ENCODE assay signal across 8 cellular contexts in genomic region chr4:102826890-102827673, GRCh38. TPM values are rescaled to one million over a fixed set of nuclear protein-coding genes. Genes with fewer than 3 reads are reported as not detected.
A peak's percentile ranks its signal among the peaks of the same experiment; 100 is the strongest.
DNase-seq lines count a peak whose midpoint lies in the region; ATAC-seq and TF ChIP-seq lines count a peak whose summit lies in the region.

UBE2D3 (minus strand) TSS chr4:102827551; CDS start chr4:102826508, 1,043 bp downstream.

- H3K9me3 ChIP-seq in left lung, result no peaks in the 10 kb centered on the region

- POLR2A ChIA-PET in BJ (lab: Charles Lee), result interaction anchor here (0.5 to 1.8 kb wide), 5 partner anchors 11 to 259 kb away, joined by 3 to 10 read pairs (median 3); partner anchors contain the start of gene CISD2

- H3K27me3 Mint-ChIP-seq in activated CD4-positive, alpha-beta T cell treated with anti-CD3 and anti-CD28 coated beads, Interleukin-2, amount 10 ng/mL, durations not matched to agents 24 days and 14 days, result no peaks in the 10 kb centered on the region

- H3K4me3 Mint-ChIP-seq in activated CD4-positive, alpha-beta T cell treated with anti-CD3 and anti-CD28 coated beads, Interleukin-2, amount 10 ng/mL, durations not matched to agents 24 days and 14 days, result no peak within 1 kb of the TSS

- DNase-seq in BJ (ENCODE audit: low read depth), result peak; percentile 57
- DNase-seq in GM19238 (ENCODE audit: insufficient read length, low spot score), result peak; percentile 31
- peak; percentile 56 to 90 for DNase-seq in NCI-H526 (lab: John Stamatoyannopoulos, UW)
- DNase-seq in activated CD4-positive, alpha-beta T cell treated with anti-CD3 and anti-CD28 coated beads, Interleukin-2, amount 10 ng/mL, durations not matched to agents 24 days and 14 days, result peak; percentile 98
- DNase-seq in cortex of kidney (lab: John Stamatoyannopoulos, UW), result peak; percentile 73
- peak; percentile 94 to 96 for DNase-seq in left lung
- DNase-seq in stimulated activated CD4-positive, alpha-beta T cell treated with anti-CD3 and anti-CD28 coated beads, Interleukin-2, amount 100 ng/mL, for 48 hours, result peak; percentile 93 to 95

- no peaks in the 10 kb centered on the region for H3K9me3 Mint-ChIP-seq in activated CD4-positive, alpha-beta T cell treated with anti-CD3 and anti-CD28 coated beads, Interleukin-2, amount 10 ng/mL, durations not matched to agents 24 days and 14 days

- ATAC-seq in HG03457 (IDR thresholded peaks at IDR 0.05; ENCODE audit: unreplicated experiment) (peak; percentile 15), left lung (peak; percentile 70)

- H3K4me1 ChIP-seq in left lung, result peaks cover 25 to 43% of the 10 kb centered on the region in 2 donors

- peaks cover 31% of the 10 kb centered on the region for H3K4me1 Mint-ChIP-seq in activated CD4-positive, alpha-beta T cell treated with anti-CD3 and anti-CD28 coated beads, Interleukin-2, amount 10 ng/mL, durations not matched to agents 24 days and 14 days

- H3K4me3 ChIP-seq in BJ (ENCODE audit: low read depth, low read length), result peak within 1 kb of the TSS; percentile 70
- H3K4me3 ChIP-seq in left lung, result peak within 1 kb of the TSS; percentile 76 to 93

- TF ChIP-seq CTCF in BJ (IDR thresholded peaks at IDR 0.05; ENCODE audit: insufficient read depth, low read depth, low read length) (peak; percentile 19; the same call in 1 of the 2 replicates), left lung (IDR thresholded peaks at IDR 0.05) (no peak)

- H3K27ac ChIP-seq in left lung, result peak within 1 kb of the TSS; percentile 100

- peaks cover 21% of the 10 kb centered on the region for H3K36me3 Mint-ChIP-seq in activated CD4-positive, alpha-beta T cell treated with anti-CD3 and anti-CD28 coated beads, Interleukin-2, amount 10 ng/mL, durations not matched to agents 24 days and 14 days (ENCODE audit: low read depth)

- CTCF ChIA-PET in BJ (lab: Yijun Ruan, JAX), result interaction anchor here (2.3 to 2.7 kb wide), 2 partner anchors 10 to 41 kb away, joined by 8 to 9 read pairs; partner anchors contain the start of gene CISD2

- intact Hi-C loops in activated CD4-positive, alpha-beta T cell treated with anti-CD3 and anti-CD28 coated beads, Interleukin-2, amount 10 ng/mL, durations not matched to agents 24 days and 14 days (cut with micrococcal nuclease), result loop anchor here (1.0 to 5.0 kb wide), 11 partner anchors 8 to 482 kb away; partner anchors contain the start of genes BDH2, CENPE, CISD2 and MANBA
- intact Hi-C loops in left lung (cut with DNase I), result no loop called here

- H3K27ac Mint-ChIP-seq in activated CD4-positive, alpha-beta T cell treated with anti-CD3 and anti-CD28 coated beads, Interleukin-2, amount 10 ng/mL, durations not matched to agents 24 days and 14 days, result no peak within 1 kb of the TSS

- H3K36me3 ChIP-seq in BJ (ENCODE audit: control insufficient read depth, insufficient read depth, low read length) (peaks cover 1% of the 10 kb centered on the region; the same call in 1 of the 2 replicates), left lung (peaks cover 0 to 14% of the 10 kb centered on the region in 2 donors)

- H3K27me3 ChIP-seq in BJ (ENCODE audit: control insufficient read depth, insufficient read depth, low read length) (no peaks in the 10 kb centered on the region), left lung (no peaks in the 10 kb centered on the region)

RNA-seq across cellular contexts. Expression of gene UBE2D3, which starts in this region (rescaled TPM):
- polyA plus RNA-seq in BJ (2011; rRNA removed), result 298 and 431 TPM in 2 replicates
- polyA minus RNA-seq in BJ (2011; rRNA and poly(A)+ RNA removed), result 156 and 207 TPM in 2 replicates
- 488 TPM in 2 replicates for total RNA-seq in activated CD4-positive, alpha-beta T cell treated with anti-CD3 and anti-CD28 coated beads, Interleukin-2, amount 10 ng/mL, durations not matched to agents 24 days and 14 days
- 100 to 1,000 TPM; 241 to 313 TPM for total RNA-seq in left lung

Comparison
In these comparisons a context has a peak if more than half of its experiments do, and no peak if none do; other contexts are left out.
1. Peak in every context shown above with its lines: DNase-seq, ATAC-seq, H3K4me3 ChIP-seq and H3K27ac ChIP-seq.
2. DNase-seq: peak in every context shown above with its lines; median percentile 98 in activated CD4-positive, alpha-beta T cell treated with anti-CD3 and anti-CD28 coated beads, Interleukin-2, amount 10 ng/mL, durations not matched to agents 24 days and 14 days; 95 in left lung; 94 in stimulated activated CD4-positive, alpha-beta T cell treated with anti-CD3 and anti-CD28 coated beads, Interleukin-2, amount 100 ng/mL, for 48 hours; 73 in NCI-H526; 73 in cortex of kidney; 57 in BJ; 31 in GM19238.